9 cellular contexts compared by ENCODE assay signal in the genomic region with DNA sequence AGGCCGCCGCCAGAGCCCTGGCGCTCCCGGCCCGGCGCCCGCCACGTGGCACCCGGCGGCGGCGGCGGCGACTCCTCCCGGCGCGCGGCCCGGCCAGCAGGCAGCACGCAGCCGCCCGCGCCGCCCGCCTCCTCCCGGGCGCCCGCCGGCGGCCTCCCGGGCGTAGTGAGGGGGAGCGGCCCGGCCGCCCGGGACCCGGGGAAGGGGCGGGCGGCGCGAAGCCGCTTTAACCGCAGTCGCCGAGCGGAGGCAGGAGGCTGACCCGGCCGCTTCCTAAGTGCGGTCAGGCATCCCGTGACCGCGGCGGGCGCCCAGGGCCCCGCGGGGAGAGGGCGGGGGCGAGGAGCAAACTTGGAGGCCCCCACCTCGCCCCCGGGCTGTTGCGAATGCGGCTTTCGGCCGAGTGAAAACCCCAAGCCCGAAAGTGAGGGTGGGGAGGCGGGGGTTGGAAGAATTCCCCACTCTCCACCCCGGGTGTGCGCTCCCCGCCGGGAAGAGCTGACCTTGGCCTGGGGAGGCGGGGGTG. TPM values are rescaled to one million over a fixed set of nuclear protein-coding genes. Genes with fewer than 3 reads are reported as not detected.
DNase-seq lines count a peak whose midpoint lies in the region; ATAC-seq and TF ChIP-seq lines count a peak whose summit lies in the region.
"Had no signal": no experiment of that assay in that cellular context is flagged by ENCODE, and none has a peak within 500 bp of the region (broad histone marks: within the 10 kb centered on the region; RNA-seq: fewer than 3 reads in every experiment).

No MANE protein-coding gene starts in this region.

- H3K9me3 ChIP-seq in WERI-Rb-1 (ENCODE audit: severe bottlenecking): no peaks in the 10 kb centered on the region

- BruUV-seq in Calu3 (replicated peaks; lab: Mats Ljungman, UMichigan): no TSS peak

- H3K36me3 Mint-ChIP-seq in Calu3 (ENCODE audit: insufficient read depth, unreplicated experiment): peaks cover 78% of the 10 kb centered on the region
- no peaks in the 10 kb centered on the region for H3K36me3 Mint-ChIP-seq in dendritic cell treated with granulocyte-macrophage colony-stimulating factor and Interleukin-4, amounts not matched to agents 40 ng/mL and 50 ng/mL, for 4 days (ENCODE audit: low read depth)

- intact Hi-C loops in Calu3 (cut with micrococcal nuclease; ENCODE audit: unreplicated experiment): loop anchor here (1.0 to 10.0 kb wide), 4 partner anchors 47 to 289 kb away; no protein-coding TSS in a partner anchor
- intact Hi-C loops in dendritic cell treated with granulocyte-macrophage colony-stimulating factor and Interleukin-4, amounts not matched to agents 40 ng/mL and 50 ng/mL, for 4 days (cut with micrococcal nuclease): loop anchor here (5.0 kb wide), 1 partner anchor 47 kb away; no protein-coding TSS in a partner anchor

- H3K36me3 ChIP-seq in WERI-Rb-1: no peaks in the 10 kb centered on the region

- peaks cover 50% of the 10 kb centered on the region for H3K4me1 Mint-ChIP-seq in Calu3 (ENCODE audit: low read depth, unreplicated experiment)
- peaks cover 43% of the 10 kb centered on the region for H3K4me1 Mint-ChIP-seq in dendritic cell treated with granulocyte-macrophage colony-stimulating factor and Interleukin-4, amounts not matched to agents 40 ng/mL and 50 ng/mL, for 4 days (ENCODE audit: low read depth)

- no peaks in the 10 kb centered on the region for H3K27me3 Mint-ChIP-seq in Calu3 (ENCODE audit: unreplicated experiment)
- peaks cover 79% of the 10 kb centered on the region for H3K27me3 Mint-ChIP-seq in dendritic cell treated with granulocyte-macrophage colony-stimulating factor and Interleukin-4, amounts not matched to agents 40 ng/mL and 50 ng/mL, for 4 days

- H3K27ac ChIP-seq in WERI-Rb-1: peak overlapping the region; percentile 82

- TF ChIP-seq CTCF in Calu3 (IDR thresholded peaks at IDR 0.05; ENCODE audit: unreplicated experiment): no peak
- no peak for TF ChIP-seq CTCF in WERI-Rb-1 (IDR thresholded peaks at IDR 0.05; ENCODE audit: low read depth, low read length)

- CTCF ChIA-PET in Calu3 (lab: Charles Lee): interaction anchor here (0.6 to 9.4 kb wide), 25 partner anchors 10 to 401 kb away, joined by 3 to 86 read pairs (median 4); no protein-coding TSS in a partner anchor

- peak overlapping the region; percentile 92 for H3K4me3 Mint-ChIP-seq in Calu3 (ENCODE audit: low read depth, unreplicated experiment)
- H3K4me3 Mint-ChIP-seq in dendritic cell treated with granulocyte-macrophage colony-stimulating factor and Interleukin-4, amounts not matched to agents 40 ng/mL and 50 ng/mL, for 4 days: peak overlapping the region; percentile 79

- peak overlapping the region; percentile 83 for H3K27ac Mint-ChIP-seq in Calu3 (ENCODE audit: unreplicated experiment)
- peak overlapping the region; percentile 71 for H3K27ac Mint-ChIP-seq in dendritic cell treated with granulocyte-macrophage colony-stimulating factor and Interleukin-4, amounts not matched to agents 40 ng/mL and 50 ng/mL, for 4 days

- ATAC-seq in GM21576 (IDR thresholded peaks at IDR 0.05; ENCODE audit: unreplicated experiment) (peak; percentile 12), left lobe of liver (no peak), GM21447 (IDR thresholded peaks at IDR 0.05; ENCODE audit: unreplicated experiment) (no peak)

- no peaks in the 10 kb centered on the region for H3K9me3 Mint-ChIP-seq in Calu3 (ENCODE audit: low read depth, unreplicated experiment)
- H3K9me3 Mint-ChIP-seq in dendritic cell treated with granulocyte-macrophage colony-stimulating factor and Interleukin-4, amounts not matched to agents 40 ng/mL and 50 ng/mL, for 4 days: no peaks in the 10 kb centered on the region
- H3K9me3 Mint-ChIP-seq: T-helper 1 cell treated with Interleukin-12 subunit alpha and Interleukin-12 subunit beta and Interleukin-4 antibody, amounts not matched to agents 30 μg/mL and 1 μg/mL, for 36 hours had no signal

- peak; percentile 92 for DNase-seq in Calu3
- peak; percentile 56 for DNase-seq in KG1 (lab: John Stamatoyannopoulos, UW)
- no peak for DNase-seq in WERI-Rb-1
- DNase-seq in left lobe of liver (ENCODE audit: low spot score): peak; percentile 66
- DNase-seq in stimulated activated CD4-positive, alpha-beta T cell treated with anti-CD3 and anti-CD28 coated beads, Interleukin-4, amount 100 ng/mL, for 4 hours: peak; percentile 52 to 61

- H3K27me3 ChIP-seq in WERI-Rb-1 (ENCODE audit: insufficient read depth, low read depth, severe bottlenecking): peaks cover 7% of the 10 kb centered on the region

- peak overlapping the region; percentile 58 for H3K4me3 ChIP-seq in WERI-Rb-1 (ENCODE audit: low read depth, low read length)

RNA-seq across cellular contexts. Expression of gene HES1, which starts 1.7 kb away (rescaled TPM):
- 141 and 160 TPM in 2 replicates for total RNA-seq in Calu3 (2022)
- 21.3 TPM for total RNA-seq in left lobe of liver
